11 cellular contexts compared by ENCODE assay signal in the genomic region with DNA sequence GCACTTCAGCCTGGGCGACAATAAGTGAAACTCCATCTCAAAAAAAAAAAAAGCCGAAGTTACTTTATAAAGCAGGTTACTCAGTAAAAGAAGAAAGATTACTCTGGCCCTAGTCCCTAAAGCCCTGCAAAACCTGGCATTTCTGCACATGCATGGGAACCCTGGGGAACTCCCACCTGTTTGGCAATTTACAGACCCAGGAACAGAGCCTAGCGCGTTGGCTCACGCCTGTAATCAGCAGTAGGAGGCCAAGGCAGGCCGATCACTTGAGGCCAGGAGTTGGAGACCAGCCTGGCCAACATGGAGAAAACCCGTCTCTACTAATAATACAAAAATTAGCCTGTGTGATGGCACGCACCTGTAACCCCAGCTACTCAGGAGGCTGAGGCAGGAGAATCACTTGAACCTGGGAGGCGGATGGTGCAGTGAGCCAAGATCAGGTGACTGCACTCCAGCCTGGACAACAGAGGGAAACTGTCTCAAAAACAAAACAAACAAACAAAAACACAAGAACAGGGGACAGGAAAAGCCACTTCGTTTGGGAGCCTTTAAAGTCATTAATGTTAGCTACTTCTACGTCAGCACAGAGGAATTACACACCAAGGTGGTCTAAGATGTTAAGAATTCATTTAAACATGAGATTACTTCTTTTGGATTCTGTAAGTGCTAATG. TPM values are rescaled to one million over a fixed set of nuclear protein-coding genes. Genes with fewer than 3 reads are reported as not detected.
DNase-seq lines count a peak whose midpoint lies in the region; ATAC-seq and TF ChIP-seq lines count a peak whose summit lies in the region.
"Had no signal": no experiment of that assay in that cellular context is flagged by ENCODE, and none has a peak within 500 bp of the region (broad histone marks: within the 10 kb centered on the region; RNA-seq: fewer than 3 reads in every experiment).

No MANE protein-coding gene starts in this region.

- no peaks in the 10 kb centered on the region for H3K27me3 ChIP-seq in right atrium auricular region

- DNase-seq in right atrium auricular region (ENCODE audit: low spot score) (peak; percentile 73), posterior vena cava (ENCODE audit: low spot score) (peak; percentile 90), DMS 273 treated with DMSO at 0.1 percent for 48 hours (lab: John Stamatoyannopoulos, UW) (no peak)
- no peak for DNase-seq in activated T-cell treated with anti-CD3 and anti-CD28 coated beads, Interleukin-2, amount 50 U/mL, for 48 hours
- DNase-seq: Kasumi-1, NCI-H2227 treated with DMSO at 0.1 percent for 48 hours had no signal

- peak overlapping the region in 2 of 5 experiments; percentile 71 to 76 for H3K4me3 Mint-ChIP-seq in brain
- H3K4me3 Mint-ChIP-seq: central memory CD8-positive, alpha-beta T cell had no signal

- no peaks in the 10 kb centered on the region for H3K36me3 ChIP-seq in right atrium auricular region

- peaks cover 0 to 7% of the 10 kb centered on the region in 2 donors for H3K4me1 ChIP-seq in right atrium auricular region

- TF ChIP-seq CTCF in C4-2B (conservative IDR thresholded peaks at IDR 0.05): no peak
- TF ChIP-seq CTCF in brain (conservative IDR thresholded peaks at IDR 0.05): no peak
- no peak for TF ChIP-seq CTCF in right atrium auricular region (IDR thresholded peaks at IDR 0.05)

- H3K4me1 Mint-ChIP-seq in brain: peaks cover 19% of the 10 kb centered on the region
- H3K4me1 Mint-ChIP-seq: central memory CD8-positive, alpha-beta T cell had no signal

- no peaks in the 10 kb centered on the region for H3K36me3 Mint-ChIP-seq in brain

- peak overlapping the region in 4 of 5 experiments; percentile 72 to 98 (median 94) for H3K27ac Mint-ChIP-seq in brain

- no peaks in the 10 kb centered on the region for H3K9me3 Mint-ChIP-seq in brain
- H3K9me3 Mint-ChIP-seq: central memory CD8-positive, alpha-beta T cell had no signal

- ATAC-seq in HG03159 (IDR thresholded peaks at IDR 0.05; ENCODE audit: unreplicated experiment) (no peak), GM21786 (IDR thresholded peaks at IDR 0.05; ENCODE audit: unreplicated experiment) (no peak)

- H3K4me3 ChIP-seq in right atrium auricular region: no peak overlapping the region

- no peaks in the 10 kb centered on the region for H3K27me3 Mint-ChIP-seq in brain

- intact Hi-C loops in posterior vena cava (cut with DNase I): loop anchor here in 1 of 2 donors (5.0 kb wide), 1 partner anchor 34 kb away; the partner anchor contains the start of gene SPTSSA

- no peaks in the 10 kb centered on the region for H3K9me3 ChIP-seq in right atrium auricular region

- peak overlapping the region; percentile 20 for H3K27ac ChIP-seq in C4-2B
- H3K27ac ChIP-seq in right atrium auricular region: peak overlapping the region in 1 of 2 donors; percentile 76

RNA-seq across cellular contexts. Expression of gene SPTSSA, which starts 34.1 kb away (rescaled TPM):
- 24.1 TPM for polyA plus RNA-seq in brain (ENCODE audit: insufficient read depth, low read depth, low replicate concordance)
- total RNA-seq in right atrium auricular region (10 to 100 TPM in 1 of 2 donors, 1 to 10 TPM in 1; 9.4 to 10.8 TPM), posterior vena cava (10 to 100 TPM; 25.4 to 25.7 TPM)

RNA-seq across cellular contexts. Expression of gene EAPP, which starts 43.4 kb away (rescaled TPM):
- 35.5 TPM for polyA plus RNA-seq in brain (ENCODE audit: insufficient read depth, low read depth, low replicate concordance)
- total RNA-seq in right atrium auricular region (10 to 100 TPM; 17.9 to 22.7 TPM), posterior vena cava (10 to 100 TPM; 22.4 to 30.9 TPM)

Comparison
In these comparisons a context has a peak if more than half of its experiments do, and no peak if none do; other contexts are left out.
1. DNase-seq: peak in right atrium auricular region (single experiment) and posterior vena cava (single experiment); none in activated T-cell treated with anti-CD3 and anti-CD28 coated beads, Interleukin-2, amount 50 U/mL, for 48 hours (0 of 2) and DMS 273 treated with DMSO at 0.1 percent for 48 hours (single experiment).